1 cellular context compared by ENCODE assay signal in genomic region chrX:72280210-72280882, GRCh38.
A peak's percentile ranks its signal among the peaks of the same experiment; 100 is the strongest.
TF ChIP-seq lines count a peak whose summit lies in the region.

No MANE protein-coding gene starts in this region.

TF ChIP-seq in K562, 482 proteins besides CTCF, POLR2A, EP300 and RAD21 (continued from another document and continues in another):
- TF ChIP-seq ZBTB7A (IDR thresholded peaks at IDR 0.05; ENCODE audit: borderline replicate concordance, control insufficient read depth, low read depth, low read length) (no peak), RBM34 (IDR thresholded peaks at IDR 0.05; ENCODE audit: borderline replicate concordance, insufficient read depth, low read length) (no peak), RFX7 (CRISPR knock-in tag; IDR thresholded peaks at IDR 0.05) (no peak), ZNF57 (CRISPR knock-in tag; IDR thresholded peaks at IDR 0.05) (no peak), PPARD (CRISPR knock-in tag; IDR thresholded peaks at IDR 0.05) (no peak), MAFK (IDR thresholded peaks at IDR 0.05; ENCODE audit: low read length) (no peak), TRIM24 (IDR thresholded peaks at IDR 0.05) (peak in 1 of 2 experiments; percentile 32; a peak in 1 of 4 replicates), NR4A1 (CRISPR knock-in tag; IDR thresholded peaks at IDR 0.05) (no peak), NR4A1 (tag; IDR thresholded peaks at IDR 0.05) (no peak), ZNF668 (CRISPR knock-in tag; IDR thresholded peaks at IDR 0.05) (no peak), ZNF174 (CRISPR knock-in tag; IDR thresholded peaks at IDR 0.05) (no peak), GABPB1 (CRISPR knock-in tag; IDR thresholded peaks at IDR 0.05) (no peak), DMBX1 (CRISPR knock-in tag; IDR thresholded peaks at IDR 0.05; ENCODE audit: borderline replicate concordance) (no peak), ZNF398 (CRISPR knock-in tag; IDR thresholded peaks at IDR 0.05) (no peak), LEF1 (IDR thresholded peaks at IDR 0.05) (no peak), TAL1 (IDR thresholded peaks at IDR 0.05) (peak; percentile 36), ETV5 (CRISPR knock-in tag; IDR thresholded peaks at IDR 0.05; ENCODE audit: low read depth) (no peak), HDAC8 (tag; IDR thresholded peaks at IDR 0.05) (no peak), ARID2 (IDR thresholded peaks at IDR 0.05) (no peak), ZBTB1 (CRISPR knock-in tag; IDR thresholded peaks at IDR 0.05; ENCODE audit: borderline replicate concordance, low read depth) (no peak), ZNF253 (CRISPR knock-in tag; conservative IDR thresholded peaks at IDR 0.05) (no peak), ARID1B (IDR thresholded peaks at IDR 0.05) (peak; percentile 78), JUND (IDR thresholded peaks at IDR 0.05; ENCODE audit: borderline replicate concordance, low read depth, low read length) (peak; percentile 44), JUND (tag; IDR thresholded peaks at IDR 0.05; ENCODE audit: borderline replicate concordance, low read depth, low read length) (peak; percentile 18; the same call in 1 of the 3 replicates), ZNF175 (CRISPR knock-in tag; IDR thresholded peaks at IDR 0.05; ENCODE audit: low read depth) (no peak), SMARCE1 (IDR thresholded peaks at IDR 0.05) (peak; percentile 76), HDAC1 (IDR thresholded peaks at IDR 0.05) (peak in 1 of 2 experiments; percentile 63; a peak in 2 of 4 replicates), ZNF707 (CRISPR knock-in tag; conservative IDR thresholded peaks at IDR 0.05) (no peak), EZH2 (IDR thresholded peaks at IDR 0.05; ENCODE audit: borderline replicate concordance, low read depth, low read length) (no peak), ZNF699 (CRISPR knock-in tag; IDR thresholded peaks at IDR 0.05; ENCODE audit: insufficient replicate concordance) (no peak), CAMTA2 (CRISPR knock-in tag; conservative IDR thresholded peaks at IDR 0.05) (no peak), CTCFL (IDR thresholded peaks at IDR 0.05; ENCODE audit: borderline replicate concordance, insufficient read depth, low read depth, low read length, poor library complexity, severe bottlenecking) (no peak), ETV6 (IDR thresholded peaks at IDR 0.05; ENCODE audit: borderline replicate concordance in 1 of 2, low read depth in 2 of 2, low read length in 1 of 2) (no peak), ETV6 (CRISPR knock-in tag; IDR thresholded peaks at IDR 0.05; ENCODE audit: borderline replicate concordance) (no peak), ZBTB8A (IDR thresholded peaks at IDR 0.05; ENCODE audit: partially characterized antibody) (no peak), PHB2 (IDR thresholded peaks at IDR 0.05; ENCODE audit: low read depth) (no peak), IFI16 (CRISPR knock-in tag; IDR thresholded peaks at IDR 0.05) (no peak), E2F1 (CRISPR knock-in tag; IDR thresholded peaks at IDR 0.05) (no peak), JUN (IDR thresholded peaks at IDR 0.05; ENCODE audit: borderline replicate concordance, low read depth, low read length) (peak; percentile 60; the same call in 1 of the 2 replicates), JUN (CRISPR knock-in tag; IDR thresholded peaks at IDR 0.05; ENCODE audit: borderline replicate concordance) (no peak), ZNF644 (tag; IDR thresholded peaks at IDR 0.05; ENCODE audit: low read depth) (no peak), NCOA6 (IDR thresholded peaks at IDR 0.05) (no peak), FOS (IDR thresholded peaks at IDR 0.05; ENCODE audit: extremely low read depth, insufficient read length) (no peak), CBFA2T3 (IDR thresholded peaks at IDR 0.05) (peak; percentile 87), ERF (CRISPR knock-in tag; IDR thresholded peaks at IDR 0.05) (no peak)
- TF ChIP-seq, protein P1, sequence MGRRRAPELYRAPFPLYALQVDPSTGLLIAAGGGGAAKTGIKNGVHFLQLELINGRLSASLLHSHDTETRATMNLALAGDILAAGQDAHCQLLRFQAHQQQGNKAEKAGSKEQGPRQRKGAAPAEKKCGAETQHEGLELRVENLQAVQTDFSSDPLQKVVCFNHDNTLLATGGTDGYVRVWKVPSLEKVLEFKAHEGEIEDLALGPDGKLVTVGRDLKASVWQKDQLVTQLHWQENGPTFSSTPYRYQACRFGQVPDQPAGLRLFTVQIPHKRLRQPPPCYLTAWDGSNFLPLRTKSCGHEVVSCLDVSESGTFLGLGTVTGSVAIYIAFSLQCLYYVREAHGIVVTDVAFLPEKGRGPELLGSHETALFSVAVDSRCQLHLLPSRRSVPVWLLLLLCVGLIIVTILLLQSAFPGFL (CRISPR knock-in tag; IDR thresholded peaks at IDR 0.05): no peak
- TF ChIP-seq, protein P2, sequence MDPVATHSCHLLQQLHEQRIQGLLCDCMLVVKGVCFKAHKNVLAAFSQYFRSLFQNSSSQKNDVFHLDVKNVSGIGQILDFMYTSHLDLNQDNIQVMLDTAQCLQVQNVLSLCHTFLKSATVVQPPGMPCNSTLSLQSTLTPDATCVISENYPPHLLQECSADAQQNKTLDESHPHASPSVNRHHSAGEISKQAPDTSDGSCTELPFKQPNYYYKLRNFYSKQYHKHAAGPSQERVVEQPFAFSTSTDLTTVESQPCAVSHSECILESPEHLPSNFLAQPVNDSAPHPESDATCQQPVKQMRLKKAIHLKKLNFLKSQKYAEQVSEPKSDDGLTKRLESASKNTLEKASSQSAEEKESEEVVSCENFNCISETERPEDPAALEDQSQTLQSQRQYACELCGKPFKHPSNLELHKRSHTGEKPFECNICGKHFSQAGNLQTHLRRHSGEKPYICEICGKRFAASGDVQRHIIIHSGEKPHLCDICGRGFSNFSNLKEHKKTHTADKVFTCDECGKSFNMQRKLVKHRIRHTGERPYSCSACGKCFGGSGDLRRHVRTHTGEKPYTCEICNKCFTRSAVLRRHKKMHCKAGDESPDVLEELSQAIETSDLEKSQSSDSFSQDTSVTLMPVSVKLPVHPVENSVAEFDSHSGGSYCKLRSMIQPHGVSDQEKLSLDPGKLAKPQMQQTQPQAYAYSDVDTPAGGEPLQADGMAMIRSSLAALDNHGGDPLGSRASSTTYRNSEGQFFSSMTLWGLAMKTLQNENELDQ (CRISPR knock-in tag; IDR thresholded peaks at IDR 0.05; ENCODE audit: borderline replicate concordance): no peak
- TF ChIP-seq, protein P3, sequence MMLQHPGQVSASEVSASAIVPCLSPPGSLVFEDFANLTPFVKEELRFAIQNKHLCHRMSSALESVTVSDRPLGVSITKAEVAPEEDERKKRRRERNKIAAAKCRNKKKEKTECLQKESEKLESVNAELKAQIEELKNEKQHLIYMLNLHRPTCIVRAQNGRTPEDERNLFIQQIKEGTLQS (IDR thresholded peaks at IDR 0.05): peak; percentile 74
- TF ChIP-seq, protein P3 (CRISPR knock-in tag; conservative IDR thresholded peaks at IDR 0.05): no peak
- TF ChIP-seq, protein P4, sequence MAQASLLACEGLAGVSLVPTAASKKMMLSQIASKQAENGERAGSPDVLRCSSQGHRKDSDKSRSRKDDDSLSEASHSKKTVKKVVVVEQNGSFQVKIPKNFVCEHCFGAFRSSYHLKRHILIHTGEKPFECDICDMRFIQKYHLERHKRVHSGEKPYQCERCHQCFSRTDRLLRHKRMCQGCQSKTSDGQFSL (CRISPR knock-in tag; IDR thresholded peaks at IDR 0.05): no peak
- TF ChIP-seq, protein P4 (tag; IDR thresholded peaks at IDR 0.05): no peak
- TF ChIP-seq, protein P5, sequence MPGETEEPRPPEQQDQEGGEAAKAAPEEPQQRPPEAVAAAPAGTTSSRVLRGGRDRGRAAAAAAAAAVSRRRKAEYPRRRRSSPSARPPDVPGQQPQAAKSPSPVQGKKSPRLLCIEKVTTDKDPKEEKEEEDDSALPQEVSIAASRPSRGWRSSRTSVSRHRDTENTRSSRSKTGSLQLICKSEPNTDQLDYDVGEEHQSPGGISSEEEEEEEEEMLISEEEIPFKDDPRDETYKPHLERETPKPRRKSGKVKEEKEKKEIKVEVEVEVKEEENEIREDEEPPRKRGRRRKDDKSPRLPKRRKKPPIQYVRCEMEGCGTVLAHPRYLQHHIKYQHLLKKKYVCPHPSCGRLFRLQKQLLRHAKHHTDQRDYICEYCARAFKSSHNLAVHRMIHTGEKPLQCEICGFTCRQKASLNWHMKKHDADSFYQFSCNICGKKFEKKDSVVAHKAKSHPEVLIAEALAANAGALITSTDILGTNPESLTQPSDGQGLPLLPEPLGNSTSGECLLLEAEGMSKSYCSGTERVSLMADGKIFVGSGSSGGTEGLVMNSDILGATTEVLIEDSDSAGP (CRISPR knock-in tag; IDR thresholded peaks at IDR 0.05): no peak
- TF ChIP-seq, protein P6, sequence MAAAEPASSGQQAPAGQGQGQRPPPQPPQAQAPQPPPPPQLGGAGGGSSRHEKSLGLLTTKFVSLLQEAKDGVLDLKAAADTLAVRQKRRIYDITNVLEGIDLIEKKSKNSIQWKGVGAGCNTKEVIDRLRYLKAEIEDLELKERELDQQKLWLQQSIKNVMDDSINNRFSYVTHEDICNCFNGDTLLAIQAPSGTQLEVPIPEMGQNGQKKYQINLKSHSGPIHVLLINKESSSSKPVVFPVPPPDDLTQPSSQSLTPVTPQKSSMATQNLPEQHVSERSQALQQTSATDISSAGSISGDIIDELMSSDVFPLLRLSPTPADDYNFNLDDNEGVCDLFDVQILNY (CRISPR knock-in tag; IDR thresholded peaks at IDR 0.05): no peak
- TF ChIP-seq, protein P7, sequence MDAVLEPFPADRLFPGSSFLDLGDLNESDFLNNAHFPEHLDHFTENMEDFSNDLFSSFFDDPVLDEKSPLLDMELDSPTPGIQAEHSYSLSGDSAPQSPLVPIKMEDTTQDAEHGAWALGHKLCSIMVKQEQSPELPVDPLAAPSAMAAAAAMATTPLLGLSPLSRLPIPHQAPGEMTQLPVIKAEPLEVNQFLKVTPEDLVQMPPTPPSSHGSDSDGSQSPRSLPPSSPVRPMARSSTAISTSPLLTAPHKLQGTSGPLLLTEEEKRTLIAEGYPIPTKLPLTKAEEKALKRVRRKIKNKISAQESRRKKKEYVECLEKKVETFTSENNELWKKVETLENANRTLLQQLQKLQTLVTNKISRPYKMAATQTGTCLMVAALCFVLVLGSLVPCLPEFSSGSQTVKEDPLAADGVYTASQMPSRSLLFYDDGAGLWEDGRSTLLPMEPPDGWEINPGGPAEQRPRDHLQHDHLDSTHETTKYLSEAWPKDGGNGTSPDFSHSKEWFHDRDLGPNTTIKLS (IDR thresholded peaks at IDR 0.05; ENCODE audit: borderline replicate concordance, low read depth): no peak
- TF ChIP-seq, protein P8, sequence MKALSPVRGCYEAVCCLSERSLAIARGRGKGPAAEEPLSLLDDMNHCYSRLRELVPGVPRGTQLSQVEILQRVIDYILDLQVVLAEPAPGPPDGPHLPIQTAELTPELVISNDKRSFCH (CRISPR knock-in tag; IDR thresholded peaks at IDR 0.05): no peak
- TF ChIP-seq, protein P8 (tag; IDR thresholded peaks at IDR 0.05): no peak
